In the genomic region with DNA sequence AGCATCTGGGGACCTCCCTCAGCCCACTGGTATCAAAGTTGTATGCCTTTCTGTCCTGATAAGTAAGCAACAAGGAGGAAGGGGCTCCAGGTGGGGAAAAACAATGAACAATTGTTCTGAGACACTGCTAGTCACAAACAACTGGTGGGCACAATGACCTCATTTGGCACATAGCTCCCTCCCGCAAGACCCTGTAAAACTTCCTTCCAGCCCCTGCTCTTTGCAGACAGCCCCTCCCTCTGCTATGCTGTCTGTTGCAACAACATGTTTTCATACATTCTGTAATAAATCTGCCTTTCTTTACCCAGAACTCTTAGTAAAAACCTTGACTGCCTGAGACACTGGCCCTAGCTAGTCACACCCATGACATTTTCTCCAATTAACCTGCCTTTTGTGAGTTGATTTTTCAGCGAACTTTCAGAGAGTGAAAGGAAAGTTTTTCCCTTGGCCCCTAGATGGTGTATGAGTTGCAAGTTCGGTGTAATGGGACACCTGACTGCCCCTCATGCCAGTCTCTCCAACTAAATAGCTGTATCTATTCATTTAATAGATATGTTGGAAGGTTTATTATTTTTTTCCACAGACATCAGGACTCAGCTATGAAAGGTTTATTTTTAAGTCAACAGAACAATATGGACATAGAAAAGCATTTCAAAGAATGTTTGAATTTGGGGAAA, we compare ENCODE assay signal across 9 cellular contexts.
DNase-seq lines count a peak whose midpoint lies in the region; ATAC-seq, FAIRE-seq and TF ChIP-seq lines count a peak whose summit lies in the region.
"Had no signal": no experiment of that assay in that cellular context is flagged by ENCODE, and none has a peak within 500 bp of the region (broad histone marks: within the 10 kb centered on the region; RNA-seq: fewer than 3 reads in every experiment).

No MANE protein-coding gene starts in this region.

- H3K27ac ChIP-seq in kidney (ENCODE audit: low read depth in 2 of 2, low read length in 2 of 2) = peak overlapping the region in 1 of 2 donors; percentile 41
- no peak overlapping the region for H3K27ac ChIP-seq in CD8-positive, alpha-beta T cell (ENCODE audit: low read depth, low read length)

- ATAC-seq in GM21825 (IDR thresholded peaks at IDR 0.05; ENCODE audit: unreplicated experiment) = no peak
- ATAC-seq in HG03457 (IDR thresholded peaks at IDR 0.05; ENCODE audit: unreplicated experiment) = no peak
- no peak for ATAC-seq in CD8-positive, alpha-beta T cell

- POLR2A ChIA-PET in CD8-positive, alpha-beta T cell (lab: Charles Lee) = no interaction called here

- H3K36me3 Mint-ChIP-seq in CD8-positive, alpha-beta T cell = peaks cover 77% of the 10 kb centered on the region

- H3K9me3 ChIP-seq in HAP-1 = no peaks in the 10 kb centered on the region
- H3K9me3 ChIP-seq in adipocyte (ENCODE audit: control insufficient read depth, low read length) = no peaks in the 10 kb centered on the region
- H3K9me3 ChIP-seq in kidney (ENCODE audit: control insufficient read depth in 1 of 2, low read length in 2 of 2) = no peaks in the 10 kb centered on the region
- H3K9me3 ChIP-seq in CD8-positive, alpha-beta T cell (ENCODE audit: low read length) = no peaks in the 10 kb centered on the region

- no peaks in the 10 kb centered on the region for H3K4me1 Mint-ChIP-seq in CD8-positive, alpha-beta T cell (ENCODE audit: low read depth)

- H3K4me3 ChIP-seq in HAP-1 (no peak overlapping the region), adipocyte (ENCODE audit: low read length) (no peak overlapping the region), kidney (ENCODE audit: low read length in 2 of 2) (no peak overlapping the region)
- H3K4me3 ChIP-seq in CD8-positive, alpha-beta T cell (ENCODE audit: low read depth, low read length) = no peak overlapping the region

- intact Hi-C loops in kidney (cut with DNase I) = no loop called here
- intact Hi-C loops in CD8-positive, alpha-beta T cell (cut with DNase I, micrococcal nuclease) = no loop called here

- H3K9me3 Mint-ChIP-seq in CD8-positive, alpha-beta T cell = no peaks in the 10 kb centered on the region

- peak; percentile 6 for DNase-seq in ACHN
- DNase-seq in HAP-1 (ENCODE audit: low spot score in 2 of 2) = peak; percentile 30 to 61
- DNase-seq in adipocyte (ENCODE audit: low read depth) = peak; percentile 9
- no peak for DNase-seq in kidney
- DNase-seq in stimulated activated CD8-positive, alpha-beta memory T cell treated with anti-CD3 and anti-CD28 coated beads, Interleukin-4, amount 100 ng/mL, for 48 hours = no peak
- no peak for DNase-seq in CD8-positive, alpha-beta T cell
- DNase-seq: NCI-H2081 had no signal

- no peaks in the 10 kb centered on the region for H3K27me3 Mint-ChIP-seq in CD8-positive, alpha-beta T cell (ENCODE audit: low read depth)

- H3K9ac ChIP-seq in adipocyte (ENCODE audit: low read length) = no peak overlapping the region
- no peak overlapping the region for H3K9ac ChIP-seq in kidney (ENCODE audit: low read length in 2 of 2)

- in situ Hi-C loops in ACHN (cut with HindIII; ENCODE audit: low pct_ligation_motif_present, low pct_unique_long_range_greater_than_20kb, low sequenced_read_pairs) = no loop called here
- in situ Hi-C loops in HAP-1 (cut with MboI; ENCODE audit: low sequenced_read_pairs) = no loop called here

- no peak for FAIRE-seq in kidney (lab: Jason Lieb, UNC)

- peak; percentile 17 for TF ChIP-seq CTCF in kidney (IDR thresholded peaks at IDR 0.05; ENCODE audit: borderline replicate concordance, extremely low read depth, insufficient read depth)
- no peak for TF ChIP-seq CTCF in CD8-positive, alpha-beta T cell (IDR thresholded peaks at IDR 0.05)

- H3K4me3 Mint-ChIP-seq in CD8-positive, alpha-beta T cell = no peak overlapping the region

- no peak overlapping the region for H3K27ac Mint-ChIP-seq in CD8-positive, alpha-beta T cell

- H3K36me3 ChIP-seq in HAP-1 (replicated peaks) (no peaks in the 10 kb centered on the region), adipocyte (ENCODE audit: control insufficient read depth, insufficient read depth, low read length, severe bottlenecking) (peaks cover 18% of the 10 kb centered on the region), kidney (ENCODE audit: control insufficient read depth in 1 of 2, insufficient read depth in 2 of 2, low read length in 2 of 2) (peaks cover 0 to 11% of the 10 kb centered on the region in 2 donors)
- H3K36me3 ChIP-seq in CD8-positive, alpha-beta T cell (ENCODE audit: insufficient read depth, low read length) = no peaks in the 10 kb centered on the region

- CTCF ChIA-PET in CD8-positive, alpha-beta T cell (lab: Charles Lee) = no interaction called here

- H3K4me1 ChIP-seq in HAP-1 (peaks cover 34% of the 10 kb centered on the region), adipocyte (ENCODE audit: control insufficient read depth, insufficient read depth, low read length) (no peaks in the 10 kb centered on the region), kidney (ENCODE audit: control insufficient read depth in 1 of 2, insufficient read depth in 1 of 2, low read depth in 1 of 2, low read length in 2 of 2) (peaks cover 4 to 7% of the 10 kb centered on the region in 2 donors)
- no peaks in the 10 kb centered on the region for H3K4me1 ChIP-seq in CD8-positive, alpha-beta T cell (ENCODE audit: insufficient read depth, low read length)

- H3K27me3 ChIP-seq in HAP-1 (ENCODE audit: low read depth) (no peaks in the 10 kb centered on the region), adipocyte (replicated peaks; ENCODE audit: control insufficient read depth, insufficient read depth, low read length) (no peaks in the 10 kb centered on the region)
- H3K27me3 ChIP-seq in CD8-positive, alpha-beta T cell (ENCODE audit: insufficient read depth, low read length) = no peaks in the 10 kb centered on the region

Comparison
In these comparisons a context has a peak if more than half of its experiments do, and no peak if none do; other contexts are left out.
1. DNase-seq: peak in ACHN (single experiment), HAP-1 (2 of 2) and adipocyte (single experiment); none in kidney (single experiment), stimulated activated CD8-positive, alpha-beta memory T cell treated with anti-CD3 and anti-CD28 coated beads, Interleukin-4, amount 100 ng/mL, for 48 hours (single experiment) and CD8-positive, alpha-beta T cell (0 of 7).